8 cellular contexts compared by ENCODE assay signal in genomic region chr7:80095545-80095944, GRCh38. TPM values are rescaled to one million over a fixed set of nuclear protein-coding genes. Genes with fewer than 3 reads are reported as not detected.
DNase-seq lines count a peak whose midpoint lies in the region; ATAC-seq and TF ChIP-seq lines count a peak whose summit lies in the region.

No MANE protein-coding gene starts in this region.

- no peak overlapping the region for H3K23ac ChIP-seq in IMR-90 (ENCODE audit: low read depth, low read length)

- in situ Hi-C loops in IMR-90 (cut with MboI; ENCODE audit: low sequenced_read_pairs) = loop anchor here (25.0 kb wide), 1 partner anchor 567 kb away; no protein-coding TSS in a partner anchor

- no peak overlapping the region for H2AK9ac ChIP-seq in IMR-90 (replicated peaks; ENCODE audit: low read depth, low read length, poor library complexity)

- H3K4me3 Mint-ChIP-seq in activated naive CD8-positive, alpha-beta T cell treated with anti-CD3 and anti-CD28 coated beads for 36 hours = no peak overlapping the region

- TF ChIP-seq POLR2A in IMR-90 (IDR thresholded peaks at IDR 0.05; ENCODE audit: low read depth, low read length) = no peak

- TF ChIP-seq RAD21 in IMR-90 (IDR thresholded peaks at IDR 0.05; ENCODE audit: low read length) = peak; percentile 44

- H3K4me3 ChIP-seq in IMR-90 (ENCODE audit: insufficient read depth, low read depth, low read length) = no peak overlapping the region
- no peak overlapping the region for H3K4me3 ChIP-seq in adipocyte (ENCODE audit: low read length)
- H3K4me3 ChIP-seq in kidney epithelial cell (ENCODE audit: low read depth, low read length) = no peak overlapping the region

- intact Hi-C loops in IMR-90 (cut with micrococcal nuclease) = loop anchor here (1.0 to 5.0 kb wide), 3 partner anchors 33 to 297 kb away; partner anchors contain the start of gene GNAI1

- no peak overlapping the region for H4K8ac ChIP-seq in IMR-90 (ENCODE audit: low read depth in 2 of 2, low read length in 2 of 2)

- H2AK5ac ChIP-seq in IMR-90 (ENCODE audit: low read depth, low read length) = no peak overlapping the region

- no peak overlapping the region for H3K18ac ChIP-seq in IMR-90 (ENCODE audit: low read depth, low read length)

- ATAC-seq in IMR-90 (ENCODE audit: low read depth) (no peak; the same call in 1 of the 2 replicates), HG03520 (IDR thresholded peaks at IDR 0.05; ENCODE audit: unreplicated experiment) (no peak), GM18502 (IDR thresholded peaks at IDR 0.05; ENCODE audit: poor library complexity, unreplicated experiment) (no peak), GM21576 (IDR thresholded peaks at IDR 0.05; ENCODE audit: unreplicated experiment) (no peak)

- H4K5ac ChIP-seq in IMR-90 (ENCODE audit: low read depth, low read length) = no peak overlapping the region

- H3K4me1 ChIP-seq in IMR-90 (ENCODE audit: control insufficient read depth, insufficient read depth, low read length) (no peaks in the 10 kb centered on the region; the same call in 1 of the 2 replicates), adipocyte (ENCODE audit: control insufficient read depth, insufficient read depth, low read length) (peaks cover 3% of the 10 kb centered on the region)

- H3K9ac ChIP-seq in IMR-90 (ENCODE audit: low read depth, low read length) (no peak overlapping the region), adipocyte (ENCODE audit: low read length) (no peak overlapping the region)

- no peaks in the 10 kb centered on the region for H3K27me3 Mint-ChIP-seq in activated naive CD8-positive, alpha-beta T cell treated with anti-CD3 and anti-CD28 coated beads for 36 hours

- dilution Hi-C loops in IMR-90 (cut with HindIII; ENCODE audit: low sequenced_read_pairs, unreplicated experiment) = no loop called here

- no peak overlapping the region for H3K4me2 ChIP-seq in IMR-90 (ENCODE audit: low read depth, low read length)

- CTCF ChIA-PET in IMR-90 (lab: Yijun Ruan, JAX) = interaction anchor here (0.6 to 0.7 kb wide), 3 partner anchors 12 to 569 kb away, joined by 3 read pairs; partner anchors contain the start of gene GNAI1

- H2AFZ ChIP-seq in IMR-90 (replicated peaks; ENCODE audit: low read length, poor library complexity) = no peak overlapping the region

- H2BK120ac ChIP-seq in IMR-90 (ENCODE audit: low read depth, low read length) = no peak overlapping the region

- H3K79me1 ChIP-seq in IMR-90 (ENCODE audit: low read depth in 1 of 2, low read length in 2 of 2) = no peaks in the 10 kb centered on the region

- POLR2A ChIA-PET in IMR-90 (lab: Charles Lee; ENCODE audit: unreplicated experiment) = no interaction called here

- H3K9me3 Mint-ChIP-seq in activated naive CD8-positive, alpha-beta T cell treated with anti-CD3 and anti-CD28 coated beads for 36 hours = no peaks in the 10 kb centered on the region

- no TSS peak for BruUV-seq in IMR-90 (replicated peaks; lab: Mats Ljungman, UMichigan)

- H3K27ac ChIP-seq in IMR-90 (ENCODE audit: insufficient read depth, low read length) = no peak overlapping the region

- peak; percentile 56 for TF ChIP-seq CTCF in IMR-90 (conservative IDR thresholded peaks at IDR 0.05; ENCODE audit: low read depth, low read length)
- peak; percentile 31 for TF ChIP-seq CTCF in kidney epithelial cell (IDR thresholded peaks at IDR 0.05; ENCODE audit: insufficient read depth, low read length, poor library complexity, severe bottlenecking)

- no peak overlapping the region for H2BK15ac ChIP-seq in IMR-90 (ENCODE audit: low read depth, low read length)

- H3K27ac Mint-ChIP-seq in activated naive CD8-positive, alpha-beta T cell treated with anti-CD3 and anti-CD28 coated beads for 36 hours = no peak overlapping the region

- H4K20me1 ChIP-seq in IMR-90 (ENCODE audit: insufficient read depth, low read length) = no peaks in the 10 kb centered on the region

- H3K4me1 Mint-ChIP-seq in activated naive CD8-positive, alpha-beta T cell treated with anti-CD3 and anti-CD28 coated beads for 36 hours = no peaks in the 10 kb centered on the region

- H3K9me1 ChIP-seq in IMR-90 (ENCODE audit: insufficient read depth, low read length) = no peaks in the 10 kb centered on the region; the same call in 1 of the 2 replicates

- no peaks in the 10 kb centered on the region for H3K36me3 Mint-ChIP-seq in activated naive CD8-positive, alpha-beta T cell treated with anti-CD3 and anti-CD28 coated beads for 36 hours

- no peak overlapping the region for H3K4ac ChIP-seq in IMR-90 (ENCODE audit: low read depth, low read length)

- DNase-seq in A172 (ENCODE audit: low spot score) (peak; percentile 26), IMR-90 (peak; percentile 29), adipocyte (ENCODE audit: low read depth) (peak; percentile 75), kidney epithelial cell (ENCODE audit: low read depth) (no peak)
- DNase-seq in activated naive CD8-positive, alpha-beta T cell treated with anti-CD3 and anti-CD28 coated beads for 36 hours = no peak

- no peak overlapping the region for H3K14ac ChIP-seq in IMR-90 (replicated peaks; ENCODE audit: low read depth, low read length)

- H3K56ac ChIP-seq in IMR-90 (ENCODE audit: extremely low read depth, insufficient read depth, low read length) = no peak overlapping the region

- no CpG with 5 or more reads among the region's 1 CpG for whole genome bisulfite sequencing in IMR-90 (ENCODE audit: extremely low coverage in 2 of 2, insufficient read length in 1 of 2), 2 experiments

- H2BK5ac ChIP-seq in IMR-90 (ENCODE audit: low read depth, low read length, poor library complexity, severe bottlenecking) = no peak overlapping the region

- H3K36me3 ChIP-seq in IMR-90 (ENCODE audit: control insufficient read depth, insufficient read depth, low read length) (no peaks in the 10 kb centered on the region), adipocyte (ENCODE audit: control insufficient read depth, insufficient read depth, low read length, severe bottlenecking) (no peaks in the 10 kb centered on the region), kidney epithelial cell (ENCODE audit: control insufficient read depth, insufficient read depth, low read length) (no peaks in the 10 kb centered on the region)

- no peaks in the 10 kb centered on the region for H3K27me3 ChIP-seq in IMR-90 (ENCODE audit: control insufficient read depth, insufficient read depth, low read length)
- H3K27me3 ChIP-seq in adipocyte (replicated peaks; ENCODE audit: control insufficient read depth, insufficient read depth, low read length) = no peaks in the 10 kb centered on the region
- no peaks in the 10 kb centered on the region for H3K27me3 ChIP-seq in kidney epithelial cell (ENCODE audit: control insufficient read depth, insufficient read depth, low read length)

- H2BK20ac ChIP-seq in IMR-90 (ENCODE audit: low read depth, low read length) = no peak overlapping the region

- no peak overlapping the region for H4K91ac ChIP-seq in IMR-90 (ENCODE audit: insufficient read depth, low read depth, low read length)

- H3K9me3 ChIP-seq in IMR-90 (ENCODE audit: control insufficient read depth, insufficient read depth, low read length) (no peaks in the 10 kb centered on the region), adipocyte (ENCODE audit: control insufficient read depth, low read length) (no peaks in the 10 kb centered on the region)

TF ChIP-seq in IMR-90, 13 proteins besides CTCF, POLR2A, EP300 and RAD21:
- TF ChIP-seq SMC3 (IDR thresholded peaks at IDR 0.05; ENCODE audit: low read depth, low read length) = peak; percentile 43; the same call in 1 of the 2 replicates
- no peak for TF ChIP-seq RCOR1 (IDR thresholded peaks at IDR 0.05; ENCODE audit: insufficient replicate concordance, low read length)
- no peak for TF ChIP-seq CEBPB (IDR thresholded peaks at IDR 0.05; ENCODE audit: low read depth, low read length)
- no peak for TF ChIP-seq MAFK (IDR thresholded peaks at IDR 0.05; ENCODE audit: low read depth, low read length)

RNA-seq across cellular contexts. Expression of gene GNAI1, which starts 39.1 kb away (rescaled TPM):
- 51.4 and 55.1 TPM in 2 replicates for total RNA-seq in A172 (2014; rRNA removed; shearing (Covaris generic))
- total RNA-seq in IMR-90 (2012; rRNA removed) = 26.5 and 44.2 TPM in 2 replicates
- 17.2 and 21.1 TPM in 2 replicates for polyA plus RNA-seq in IMR-90 (2012; rRNA removed)
- polyA plus RNA-seq in IMR-90 (2012; cell fraction: cytosol; rRNA removed) = 5.6 and 5.7 TPM in 2 replicates
- polyA plus RNA-seq in IMR-90 (2012; cell fraction: nucleus; rRNA removed; ENCODE audit: low replicate concordance) = 2.7 and 9.7 TPM in 2 replicates
- 17.7 and 21.6 TPM in 2 replicates for total RNA-seq in kidney epithelial cell
- 1 to 10 TPM; 1.6 to 2.0 TPM for total RNA-seq in activated naive CD8-positive, alpha-beta T cell treated with anti-CD3 and anti-CD28 coated beads for 36 hours

Comparison
In these comparisons a context has a peak if more than half of its experiments do, and no peak if none do; other contexts are left out.
1. DNase-seq: peak in A172 (single experiment), IMR-90 (single experiment) and adipocyte (single experiment); none in kidney epithelial cell (single experiment) and activated naive CD8-positive, alpha-beta T cell treated with anti-CD3 and anti-CD28 coated beads for 36 hours (single experiment).